ENCODE assay signal across 8 cellular contexts in the genomic region with DNA sequence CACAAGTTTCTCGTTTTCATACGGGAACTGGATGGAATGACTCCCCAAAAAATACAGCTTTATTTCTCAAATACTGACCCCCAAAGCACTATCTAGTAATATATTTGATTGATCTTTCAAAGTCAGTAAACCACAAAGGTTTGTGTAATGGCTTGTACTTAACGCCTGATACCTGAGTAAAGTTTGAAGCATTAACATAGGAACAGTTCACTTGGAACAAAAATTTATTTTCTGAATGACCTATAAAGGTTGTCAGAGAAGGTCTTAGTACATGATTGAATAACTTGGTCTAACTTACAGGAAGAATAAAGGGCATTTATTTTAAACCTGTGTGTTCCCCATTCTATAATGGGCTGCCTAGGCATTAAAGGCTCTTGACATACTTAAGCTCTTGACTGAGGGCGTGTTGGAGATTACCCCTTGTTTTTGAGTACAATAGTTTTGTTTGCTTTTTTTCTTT. TPM values are rescaled to one million over a fixed set of nuclear protein-coding genes. Genes with fewer than 3 reads are reported as not detected.
DNase-seq lines count a peak whose midpoint lies in the region; ATAC-seq and TF ChIP-seq lines count a peak whose summit lies in the region.

No MANE protein-coding gene starts in this region.

- H3K4me3 ChIP-seq in BJ (ENCODE audit: low read depth, low read length) (peak overlapping the region; percentile 85), neural progenitor cell (peak overlapping the region; percentile 56)
- peak overlapping the region; percentile 94 for H3K4me3 ChIP-seq in effector memory CD4-positive, alpha-beta T cell (ENCODE audit: insufficient read depth, low read depth, low read length, poor library complexity, severe bottlenecking)

- no peaks in the 10 kb centered on the region for H3K4me1 ChIP-seq in effector memory CD4-positive, alpha-beta T cell (ENCODE audit: control insufficient read depth, insufficient read depth, low read length, poor library complexity, severe bottlenecking)
- peaks cover 19% of the 10 kb centered on the region for H3K4me1 ChIP-seq in neural progenitor cell

- TF ChIP-seq CTCF in BJ (IDR thresholded peaks at IDR 0.05; ENCODE audit: insufficient read depth, low read depth, low read length) = no peak
- no peak for TF ChIP-seq CTCF in neural progenitor cell (IDR thresholded peaks at IDR 0.05)

- H2AFZ ChIP-seq in neural progenitor cell (replicated peaks) = peak overlapping the region; percentile 43

- H3K27ac ChIP-seq in effector memory CD4-positive, alpha-beta T cell (ENCODE audit: insufficient read depth, low read length, poor library complexity, severe bottlenecking) = no peak overlapping the region
- no peak overlapping the region for H3K27ac ChIP-seq in neural progenitor cell

- no peak for ATAC-seq in HG03378 (IDR thresholded peaks at IDR 0.05; ENCODE audit: unreplicated experiment)

- peaks cover 10% of the 10 kb centered on the region for H3K4me1 Mint-ChIP-seq in neural progenitor cell
- H3K4me1 Mint-ChIP-seq in activated CD4-positive, alpha-beta memory T cell treated with anti-CD3 and anti-CD28 coated beads, Interleukin-2, amount 10 ng/mL, durations not matched to agents 7 days and 5 days = peaks cover 7% of the 10 kb centered on the region

- H3K9me3 ChIP-seq in effector memory CD4-positive, alpha-beta T cell (ENCODE audit: control insufficient read depth, low read length) = no peaks in the 10 kb centered on the region
- no peaks in the 10 kb centered on the region for H3K9me3 ChIP-seq in neural progenitor cell (ENCODE audit: low read depth)

- peak overlapping the region; percentile 89 for H3K4me2 ChIP-seq in neural progenitor cell

- no peaks in the 10 kb centered on the region for H3K27me3 Mint-ChIP-seq in neural progenitor cell (ENCODE audit: insufficient read depth, low read depth)
- H3K27me3 Mint-ChIP-seq in activated CD4-positive, alpha-beta memory T cell treated with anti-CD3 and anti-CD28 coated beads, Interleukin-2, amount 10 ng/mL, durations not matched to agents 7 days and 5 days = peaks cover 32% of the 10 kb centered on the region

- H3K27me3 ChIP-seq in BJ (ENCODE audit: control insufficient read depth, insufficient read depth, low read length) = no peaks in the 10 kb centered on the region
- H3K27me3 ChIP-seq in effector memory CD4-positive, alpha-beta T cell (replicated peaks; ENCODE audit: control insufficient read depth, insufficient read depth, low read length, poor library complexity, severe bottlenecking) = no peaks in the 10 kb centered on the region
- peaks cover 35% of the 10 kb centered on the region for H3K27me3 ChIP-seq in neural progenitor cell

- no peaks in the 10 kb centered on the region for H3K79me2 ChIP-seq in neural progenitor cell (ENCODE audit: low read depth)

- peak overlapping the region; percentile 5 for H3K27ac Mint-ChIP-seq in neural progenitor cell
- H3K27ac Mint-ChIP-seq in activated CD4-positive, alpha-beta memory T cell treated with anti-CD3 and anti-CD28 coated beads, Interleukin-2, amount 10 ng/mL, durations not matched to agents 7 days and 5 days = no peak overlapping the region

- H3K36me3 ChIP-seq in BJ (ENCODE audit: control insufficient read depth, insufficient read depth, low read length) (no peaks in the 10 kb centered on the region), neural progenitor cell (no peaks in the 10 kb centered on the region)
- no peaks in the 10 kb centered on the region for H3K36me3 ChIP-seq in effector memory CD4-positive, alpha-beta T cell (ENCODE audit: control insufficient read depth, insufficient read depth, low read length)

- CTCF ChIA-PET in BJ (lab: Yijun Ruan, JAX) = no interaction called here
- CTCF ChIA-PET in activated CD4-positive, alpha-beta memory T cell treated with anti-CD3 and anti-CD28 coated beads, Interleukin-2, amount 10 ng/mL, durations not matched to agents 7 days and 5 days (lab: Charles Lee) = no interaction called here

- POLR2A ChIA-PET in BJ (lab: Charles Lee) = no interaction called here
- POLR2A ChIA-PET in activated CD4-positive, alpha-beta memory T cell treated with anti-CD3 and anti-CD28 coated beads, Interleukin-2, amount 10 ng/mL, durations not matched to agents 7 days and 5 days (lab: Charles Lee) = no interaction called here

- H3F3A ChIP-seq in neural progenitor cell (ENCODE audit: low read depth) = peaks cover 10% of the 10 kb centered on the region

- intact Hi-C loops in posterior cingulate gyrus (cut with DNase I) = no loop called here

- H3K9me3 Mint-ChIP-seq in neural progenitor cell = peaks cover 3% of the 10 kb centered on the region
- no peaks in the 10 kb centered on the region for H3K9me3 Mint-ChIP-seq in activated CD4-positive, alpha-beta memory T cell treated with anti-CD3 and anti-CD28 coated beads, Interleukin-2, amount 10 ng/mL, durations not matched to agents 7 days and 5 days

- H3K36me3 Mint-ChIP-seq in neural progenitor cell = peaks cover 11% of the 10 kb centered on the region
- no peaks in the 10 kb centered on the region for H3K36me3 Mint-ChIP-seq in activated CD4-positive, alpha-beta memory T cell treated with anti-CD3 and anti-CD28 coated beads, Interleukin-2, amount 10 ng/mL, durations not matched to agents 7 days and 5 days (ENCODE audit: low read depth)

- H3K4me3 Mint-ChIP-seq in neural progenitor cell = no peak overlapping the region
- H3K4me3 Mint-ChIP-seq in activated CD4-positive, alpha-beta memory T cell treated with anti-CD3 and anti-CD28 coated beads, Interleukin-2, amount 10 ng/mL, durations not matched to agents 7 days and 5 days = no peak overlapping the region

- H3K9ac ChIP-seq in neural progenitor cell = no peak overlapping the region

- no peak for DNase-seq in BJ (ENCODE audit: low read depth)
- DNase-seq in NCI-H345 (lab: John Stamatoyannopoulos, UW) = peak; percentile 13
- no peak for DNase-seq in effector memory CD4-positive, alpha-beta T cell
- DNase-seq in neural progenitor cell (ENCODE audit: low spot score) = peak; percentile 43
- DNase-seq in activated CD4-positive, alpha-beta memory T cell treated with anti-CD3 and anti-CD28 coated beads, Interleukin-2, amount 10 ng/mL, durations not matched to agents 7 days and 5 days = no peak
- no peak for DNase-seq in posterior cingulate gyrus
- DNase-seq in activated effector memory CD4-positive, alpha-beta T cell treated with Interleukin-2 at 50 U/mL for 16 hours = no peak

- no peaks in the 10 kb centered on the region for H4K20me1 ChIP-seq in neural progenitor cell (ENCODE audit: low read depth)

RNA-seq across cellular contexts. Expression of gene PCDH9, which starts 1.4 kb away (rescaled TPM):
- 2.3 and 4.1 TPM in 2 replicates for polyA plus RNA-seq in BJ (2011; rRNA removed)
- 9.9 and 12.3 TPM in 2 replicates for polyA minus RNA-seq in BJ (2011; rRNA and poly(A)+ RNA removed)
- total RNA-seq in neural progenitor cell (ENCODE audit: low replicate concordance) = 0.24 and 0.40 TPM in 2 replicates
- under 1 TPM in 1 of 2 experiments, not detected in 1; 0.05 TPM for total RNA-seq in activated CD4-positive, alpha-beta memory T cell treated with anti-CD3 and anti-CD28 coated beads, Interleukin-2, amount 10 ng/mL, durations not matched to agents 7 days and 5 days

Comparison
In these comparisons a context has a peak if more than half of its experiments do, and no peak if none do; other contexts are left out.
1. DNase-seq: peak in NCI-H345 (single experiment) and neural progenitor cell (single experiment); none in BJ (single experiment), effector memory CD4-positive, alpha-beta T cell (0 of 3), activated CD4-positive, alpha-beta memory T cell treated with anti-CD3 and anti-CD28 coated beads, Interleukin-2, amount 10 ng/mL, durations not matched to agents 7 days and 5 days (single experiment), posterior cingulate gyrus (0 of 10) and activated effector memory CD4-positive, alpha-beta T cell treated with Interleukin-2 at 50 U/mL for 16 hours (single experiment).
2. Peak in every context shown above with its lines, with median percentiles within 50 percentile points of each other: H3K4me3 ChIP-seq.